Comparison of ENCODE assay signal across 7 cellular contexts in genomic region chr3:143099213-143099612, GRCh38. TPM values are rescaled to one million over a fixed set of nuclear protein-coding genes. Genes with fewer than 3 reads are reported as not detected.
"Had no signal": no experiment of that assay in that cellular context is flagged by ENCODE, and none has a peak within 500 bp of the region (broad histone marks: within the 10 kb centered on the region; RNA-seq: fewer than 3 reads in every experiment).

No MANE protein-coding gene starts in this region.

- H3K4me3 Mint-ChIP-seq: GM23338, H9, HFFc6 had no signal

- DNase-seq: H9, HCEC 1CT, HFFc6, IMR-90, KBM-7 had no signal

- ATAC-seq: GM23338 had no signal

- H2AFZ ChIP-seq: GM23338 had no signal

- H3K9me3 Mint-ChIP-seq: HFFc6 had no signal

- H3K27ac Mint-ChIP-seq: GM23338, H9, HFFc6 had no signal

- H3K4me2 ChIP-seq: GM23338 had no signal

- H3K4me3 ChIP-seq: GM23338 had no signal

RNA-seq across cellular contexts. Expression of gene CHST2, which starts 20.4 kb away (rescaled TPM):
- total RNA-seq: HT-29 had no signal
